14 cellular contexts compared by ENCODE assay signal in genomic region chr10:29266641-29267040, GRCh38. TPM values are rescaled to one million over a fixed set of nuclear protein-coding genes. Genes with fewer than 3 reads are reported as not detected.
DNase-seq lines count a peak whose midpoint lies in the region; ATAC-seq and TF ChIP-seq lines count a peak whose summit lies in the region.
"Had no signal": no experiment of that assay in that cellular context is flagged by ENCODE, and none has a peak within 500 bp of the region (broad histone marks: within the 10 kb centered on the region; RNA-seq: fewer than 3 reads in every experiment).

No MANE protein-coding gene starts in this region.

- intact Hi-C loops in adrenal gland (cut with DNase I): no loop called here

- TF ChIP-seq CTCF in AG10803 (conservative IDR thresholded peaks at IDR 0.05; ENCODE audit: low read length): no peak
- TF ChIP-seq CTCF in adrenal gland (IDR thresholded peaks at IDR 0.05): no peak

- 76 to 82% (median 78%) methylated on average over 8 of the region's 8 CpGs for WGBS in adrenal gland, 4 donors

- TF ChIP-seq POLR2A in adrenal gland (IDR thresholded peaks at IDR 0.05): no peak

- H3K36me3 ChIP-seq in MG63 (no peaks in the 10 kb centered on the region), adrenal gland (replicated peaks in 1 of 2) (no peaks in the 10 kb centered on the region)
- H3K36me3 ChIP-seq: right atrium auricular region had no signal

- no peaks in the 10 kb centered on the region; the same call in 1 of the 2 replicates for H3K9me3 ChIP-seq in MG63
- no peaks in the 10 kb centered on the region for H3K9me3 ChIP-seq in adrenal gland (replicated peaks in 1 of 3)
- H3K9me3 ChIP-seq: right atrium auricular region had no signal

- no peaks in the 10 kb centered on the region for H3K4me1 ChIP-seq in adrenal gland (replicated peaks in 1 of 2)
- H3K4me1 ChIP-seq: right atrium auricular region had no signal

- H3K4me3 ChIP-seq in AG10803 (ENCODE audit: low read length) (no peak overlapping the region), MG63 (no peak overlapping the region), adrenal gland (no peak overlapping the region)
- H3K4me3 ChIP-seq: right atrium auricular region had no signal

- H3K27ac ChIP-seq in adrenal gland: no peak overlapping the region
- H3K27ac ChIP-seq: C4-2B, epithelial cell of prostate, right atrium auricular region had no signal

- no peaks in the 10 kb centered on the region for H3K27me3 ChIP-seq in MG63
- no peaks in the 10 kb centered on the region for H3K27me3 ChIP-seq in adrenal gland
- H3K27me3 ChIP-seq: right atrium auricular region had no signal

- ATAC-seq in HG03039 (IDR thresholded peaks at IDR 0.05; ENCODE audit: unreplicated experiment) (no peak), GM19395 (IDR thresholded peaks at IDR 0.05; ENCODE audit: unreplicated experiment) (no peak)
- ATAC-seq: activated CD4-positive, alpha-beta T cell treated with anti-CD3 and anti-CD28 coated beads for 36 hours had no signal

- peak; percentile 60 for DNase-seq in AG10803 (ENCODE audit: low read depth)
- peak; percentile 69 for DNase-seq in MG63
- peak; percentile 7 for DNase-seq in cerebellum (ENCODE audit: low spot score)
- DNase-seq in medulla oblongata (ENCODE audit: extremely low spot score): peak; percentile 32
- DNase-seq in adrenal gland: no peak
- DNase-seq in H4 (ENCODE audit: low spot score): no peak
- DNase-seq: activated CD4-positive, alpha-beta T cell treated with anti-CD3 and anti-CD28 coated beads for 36 hours; NCI-H2029; OCI-M1 had no signal

RNA-seq across cellular contexts. Expression of gene LYZL1, which starts 22.2 kb away (rescaled TPM):
- total RNA-seq in MG63 (2014; rRNA removed; shearing (Covaris generic); ENCODE audit: low replicate concordance): not detected in 2 replicates
- not detected for total RNA-seq in cerebellum
- total RNA-seq in adrenal gland: not detected
- not detected for polyA plus RNA-seq in adrenal gland
- total RNA-seq in H4 (2014; rRNA removed; shearing (Covaris generic)): not detected in 2 replicates
- total RNA-seq: activated CD4-positive, alpha-beta T cell treated with anti-CD3 and anti-CD28 coated beads for 36 hours; right atrium auricular region had no signal

Comparison
In these comparisons a context has a peak if more than half of its experiments do, and no peak if none do; other contexts are left out.
1. DNase-seq: peak in AG10803 (single experiment), MG63 (single experiment), cerebellum (single experiment) and medulla oblongata (single experiment); none in adrenal gland (0 of 7) and H4 (single experiment).